1 cellular context compared by ENCODE assay signal in the genomic region with DNA sequence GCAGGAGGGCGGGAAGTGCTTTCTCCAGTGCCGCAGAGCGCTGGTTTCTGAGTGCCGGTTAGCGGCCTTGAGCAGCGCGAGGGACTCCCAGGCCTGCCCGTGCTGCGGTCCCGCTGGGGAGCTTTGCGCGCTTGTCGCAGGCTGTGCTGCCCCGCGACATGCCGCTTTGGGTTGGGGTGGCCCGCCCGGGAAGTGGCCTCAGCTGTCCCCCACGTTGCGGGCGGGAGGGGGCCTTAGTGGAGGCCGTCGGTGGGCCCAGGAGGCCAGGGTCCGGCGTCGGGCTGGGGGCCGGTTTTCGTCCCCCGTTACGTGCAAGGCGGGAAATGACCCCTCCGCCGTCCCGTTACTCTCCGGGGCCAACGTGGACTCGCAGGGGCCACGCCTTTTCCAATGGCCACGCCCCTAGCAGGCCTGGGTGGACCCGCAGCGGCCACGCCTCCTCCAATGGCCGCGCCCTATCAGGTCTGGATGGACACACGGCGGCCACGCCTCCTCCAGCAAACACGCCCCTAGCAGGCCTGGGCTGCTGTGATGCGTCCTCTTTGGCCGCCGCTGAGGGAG.
A peak's percentile ranks its signal among the peaks of the same experiment; 100 is the strongest.
TF ChIP-seq lines count a peak whose summit lies in the region.

No MANE protein-coding gene starts in this region.

TF ChIP-seq in H1, 55 proteins besides CTCF, POLR2A, EP300 and RAD21:
- no peak for TF ChIP-seq TEAD4 (IDR thresholded peaks at IDR 0.05; ENCODE audit: low read depth, low read length)
- TF ChIP-seq SP1 (IDR thresholded peaks at IDR 0.05; ENCODE audit: low read depth, low read length): 0 out of 2 replicates have a peak, but pooled peaks have one; percentile 26
- TF ChIP-seq MAX (IDR thresholded peaks at IDR 0.05): peak; percentile 66
- peak; percentile 80 for TF ChIP-seq YY1 (IDR thresholded peaks at IDR 0.05; ENCODE audit: low read depth, low read length)
- peak; percentile 72 for TF ChIP-seq KDM4A (IDR thresholded peaks at IDR 0.05; ENCODE audit: low read depth, low read length, severe bottlenecking)
- TF ChIP-seq E2F6 (IDR thresholded peaks at IDR 0.05): peak; percentile 22; the same call in 1 of the 2 replicates
- peak; percentile 39; the same call in 1 of the 2 replicates for TF ChIP-seq PHF8 (conservative IDR thresholded peaks at IDR 0.05; ENCODE audit: low read depth, low read length)
- TF ChIP-seq BCL11A (IDR thresholded peaks at IDR 0.05; ENCODE audit: low read depth in 2 of 2, low read length in 2 of 2): no peak
- peak; percentile 5; the same call in 1 of the 2 replicates for TF ChIP-seq POLR2AphosphoS5 (IDR thresholded peaks at IDR 0.05; ENCODE audit: low read depth, low read length)
- peak; percentile 53; the same call in 1 of the 2 replicates for TF ChIP-seq SP4 (IDR thresholded peaks at IDR 0.05; ENCODE audit: low read length)
